In the genomic region with DNA sequence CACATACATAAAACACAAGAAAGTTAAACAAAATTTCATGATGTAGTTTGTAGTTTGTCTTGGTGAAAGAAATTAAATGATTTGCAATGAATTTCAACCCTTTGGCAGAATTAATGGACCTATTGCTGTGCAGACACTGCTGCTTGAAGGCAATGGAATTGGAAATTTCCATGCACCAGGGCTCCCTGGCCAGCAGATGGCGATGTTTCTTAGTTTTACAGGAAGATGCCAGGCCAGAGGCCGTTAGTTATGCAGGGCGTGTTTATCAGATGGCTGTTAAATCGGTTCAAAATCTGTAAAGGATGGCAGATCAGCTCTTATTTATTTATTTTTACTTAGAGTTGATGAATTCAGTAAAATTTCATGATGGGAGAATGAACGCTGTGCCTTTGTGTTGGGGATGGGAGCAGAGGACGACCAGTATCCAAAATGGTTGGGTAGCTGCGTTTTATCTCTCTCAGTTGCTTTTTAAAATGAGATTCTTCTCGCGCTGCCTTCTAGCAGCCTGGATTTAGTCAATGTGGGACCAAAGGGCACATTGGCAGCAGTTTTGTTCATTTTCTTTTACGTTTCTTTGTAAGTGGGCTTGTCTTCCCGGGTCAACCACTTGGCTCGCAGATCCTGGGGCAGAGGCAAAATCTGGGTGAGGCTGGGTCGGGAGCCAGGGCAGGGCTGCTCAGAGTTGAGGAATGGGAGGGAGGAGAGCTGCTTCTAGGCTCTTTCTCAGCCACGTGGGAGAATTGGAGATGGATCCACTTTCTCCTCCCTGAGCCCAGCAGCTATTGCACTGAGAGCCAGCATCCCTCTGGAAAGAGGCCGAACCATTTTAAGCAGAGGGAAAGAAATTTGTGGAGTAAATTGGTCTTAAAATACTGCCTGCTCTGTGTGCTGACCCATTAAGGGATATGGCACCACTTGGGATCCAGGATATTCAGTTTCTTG, we compare ENCODE assay signal across 8 cellular contexts.
DNase-seq lines count a peak whose midpoint lies in the region; ATAC-seq and TF ChIP-seq lines count a peak whose summit lies in the region.

No MANE protein-coding gene starts in this region.

- ATAC-seq in GM18873 (IDR thresholded peaks at IDR 0.05; ENCODE audit: low FRiP score, unreplicated experiment), result peak; percentile 90
- peak; percentile 89 for ATAC-seq in HG03103 (IDR thresholded peaks at IDR 0.05; ENCODE audit: low read depth, unreplicated experiment)
- ATAC-seq in left colon, result peak; percentile 76

- intact Hi-C loops in left colon (cut with DNase I, micrococcal nuclease), result loop anchor here in 1 of 2 donors (10.0 kb wide), 1 partner anchor 976 kb away; the partner anchor contains the start of gene SYT4

- peak; percentile 96 for TF ChIP-seq CTCF in AG10803 (conservative IDR thresholded peaks at IDR 0.05; ENCODE audit: low read length)
- TF ChIP-seq CTCF in WI38 (IDR thresholded peaks at IDR 0.05; ENCODE audit: low read depth, low read length), result peak; percentile 68; the same call in 1 of the 2 replicates

- DNase-seq in AG10803 (ENCODE audit: low read depth) (peak; percentile 73), NCI-H2171 treated with DMSO at 0.1 percent for 48 hours (lab: John Stamatoyannopoulos, UW) (peak; percentile 92), cerebellar cortex (ENCODE audit: low spot score) (peak; percentile 98), left colon (peak; percentile 33 to 67)
- DNase-seq in stimulated activated CD4-positive, alpha-beta T cell treated with anti-CD3 and anti-CD28 coated beads, Interleukin-2, amount 100 ng/mL, for 48 hours, result peak; percentile 56 to 60

- peak overlapping the region; percentile 5 for H3K4me3 ChIP-seq in AG10803 (ENCODE audit: low read length)
- no peak overlapping the region for H3K4me3 ChIP-seq in WI38 (ENCODE audit: low read depth, low read length)
